8 cellular contexts compared by ENCODE assay signal in genomic region chrX:48938721-48939416, GRCh38. TPM values are rescaled to one million over a fixed set of nuclear protein-coding genes. Genes with fewer than 3 reads are reported as not detected.
A peak's percentile ranks its signal among the peaks of the same experiment; 100 is the strongest.
DNase-seq lines count a peak whose midpoint lies in the region; ATAC-seq and TF ChIP-seq lines count a peak whose summit lies in the region.

No MANE protein-coding gene starts in this region.

- DNase-seq in activated T-cell treated with anti-CD3 and anti-CD28 coated beads for 48 hours (ENCODE audit: low read depth): peak; percentile 64
- peak; percentile 68 to 74 for DNase-seq in stimulated activated CD4-positive, alpha-beta T cell treated with anti-CD3 and anti-CD28 coated beads, Interleukin-2, amount 100 ng/mL, for 24 hours
- no peak for DNase-seq in hypothalamus (lab: John Stamatoyannopoulos, UW)
- DNase-seq in NCI-H748 (lab: John Stamatoyannopoulos, UW; ENCODE audit: unreplicated experiment): no peak
- DNase-seq in medulla oblongata (ENCODE audit: extremely low spot score): no peak
- DNase-seq in foreskin keratinocyte: no peak

- no peaks in the 10 kb centered on the region for H3K27me3 ChIP-seq in foreskin keratinocyte

- no peak for TF ChIP-seq CTCF in foreskin keratinocyte (conservative IDR thresholded peaks at IDR 0.05)

- peak; percentile 59 for ATAC-seq in GM19324 (IDR thresholded peaks at IDR 0.05; ENCODE audit: low FRiP score, unreplicated experiment)
- ATAC-seq in HG03159 (IDR thresholded peaks at IDR 0.05; ENCODE audit: unreplicated experiment): peak; percentile 58
- no peak for ATAC-seq in foreskin keratinocyte

- H3K4me1 ChIP-seq in foreskin keratinocyte: no peaks in the 10 kb centered on the region

- no peak overlapping the region for H3K27ac ChIP-seq in foreskin keratinocyte

RNA-seq across cellular contexts. Expression of gene OTUD5, which starts 18.5 kb away (rescaled TPM):
- 31.6 and 34.9 TPM in 2 replicates for total RNA-seq in foreskin keratinocyte
- polyA plus RNA-seq in foreskin keratinocyte: 35.5 and 37.6 TPM in 2 replicates

RNA-seq across cellular contexts. Expression of gene PIM2, which starts 20.0 kb away (rescaled TPM):
- total RNA-seq in foreskin keratinocyte: 9.5 and 10.3 TPM in 2 replicates
- 7.7 and 8.4 TPM in 2 replicates for polyA plus RNA-seq in foreskin keratinocyte

RNA-seq across cellular contexts. Expression of gene SLC35A2, which starts 27.4 kb away (rescaled TPM):
- total RNA-seq in foreskin keratinocyte: 28.5 and 35.4 TPM in 2 replicates
- 34.7 and 35.7 TPM in 2 replicates for polyA plus RNA-seq in foreskin keratinocyte

RNA-seq across cellular contexts. Expression of gene KCND1, which starts 32.8 kb away (rescaled TPM):
- total RNA-seq in foreskin keratinocyte: 0.49 and 0.54 TPM in 2 replicates
- 0.55 and 0.63 TPM in 2 replicates for polyA plus RNA-seq in foreskin keratinocyte

RNA-seq across cellular contexts. Expression of gene PQBP1, which starts 41.1 kb away (rescaled TPM):
- 53.0 and 75.5 TPM in 2 replicates for total RNA-seq in foreskin keratinocyte
- 144 and 147 TPM in 2 replicates for polyA plus RNA-seq in foreskin keratinocyte

Comparison
In these comparisons a context has a peak if more than half of its experiments do, and no peak if none do; other contexts are left out.
1. DNase-seq: peak in activated T-cell treated with anti-CD3 and anti-CD28 coated beads for 48 hours (single experiment) and stimulated activated CD4-positive, alpha-beta T cell treated with anti-CD3 and anti-CD28 coated beads, Interleukin-2, amount 100 ng/mL, for 24 hours (2 of 2); none in hypothalamus (0 of 51), NCI-H748 (single experiment), medulla oblongata (single experiment) and foreskin keratinocyte (0 of 2).